ENCODE assay signal across 8 cellular contexts in the genomic region with DNA sequence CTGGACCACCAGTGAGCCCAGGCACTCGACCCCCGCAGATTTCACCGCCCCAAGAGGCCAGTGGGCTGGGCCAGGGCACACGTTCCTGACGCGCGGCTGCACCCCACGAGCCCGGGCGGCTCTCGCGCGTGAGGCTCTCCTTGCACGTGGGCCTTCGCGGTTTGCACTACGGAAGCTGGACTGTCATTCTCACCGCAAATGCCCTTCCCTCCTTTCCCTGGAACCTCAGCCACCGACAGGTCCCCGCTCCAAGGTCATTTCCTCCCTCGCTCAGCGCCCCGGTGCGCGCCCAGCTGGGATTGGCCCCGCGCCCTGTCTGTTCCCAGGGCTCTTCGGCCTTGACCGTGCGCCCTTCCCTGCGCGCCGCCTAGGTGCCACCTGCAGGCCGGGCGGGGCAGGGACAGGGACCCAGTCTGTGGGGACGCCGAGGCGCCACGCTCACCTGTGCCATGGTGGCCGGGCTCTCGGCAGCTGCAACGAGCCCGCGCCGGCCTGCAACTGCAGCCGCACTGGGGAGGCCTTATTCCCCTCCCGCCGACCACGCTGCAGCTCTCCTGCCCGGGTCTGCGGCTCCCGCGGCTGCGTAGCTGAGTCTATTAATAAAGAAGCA. TPM values are rescaled to one million over a fixed set of nuclear protein-coding genes. Genes with fewer than 3 reads are reported as not detected.
DNase-seq lines count a peak whose midpoint lies in the region; ATAC-seq lines count a peak whose summit lies in the region.

No MANE protein-coding gene starts in this region.

- peaks cover 32% of the 10 kb centered on the region for H3K4me1 Mint-ChIP-seq in activated T-cell treated with anti-CD3 and anti-CD28 coated beads, Interleukin-2, amount 50 U/mL, for 4 hours (ENCODE audit: low read depth)

- H3K4me3 Mint-ChIP-seq in activated T-cell treated with anti-CD3 and anti-CD28 coated beads, Interleukin-2, amount 50 U/mL, for 4 hours: peak overlapping the region; percentile 84

- no peaks in the 10 kb centered on the region for H3K36me3 Mint-ChIP-seq in activated T-cell treated with anti-CD3 and anti-CD28 coated beads, Interleukin-2, amount 50 U/mL, for 4 hours (ENCODE audit: insufficient read depth)

- intact Hi-C loops in posterior vena cava (cut with DNase I): no loop called here

- no peaks in the 10 kb centered on the region for H3K27me3 Mint-ChIP-seq in activated T-cell treated with anti-CD3 and anti-CD28 coated beads, Interleukin-2, amount 50 U/mL, for 4 hours (ENCODE audit: low read depth)

- H3K9me3 Mint-ChIP-seq in activated T-cell treated with anti-CD3 and anti-CD28 coated beads, Interleukin-2, amount 50 U/mL, for 4 hours: no peaks in the 10 kb centered on the region

- ATAC-seq in GM18520 (IDR thresholded peaks at IDR 0.05; ENCODE audit: unreplicated experiment) (peak; percentile 32), HG03342 (IDR thresholded peaks at IDR 0.05; ENCODE audit: unreplicated experiment) (peak; percentile 36), HG02938 (IDR thresholded peaks at IDR 0.05; ENCODE audit: unreplicated experiment) (no peak), HG02885 (IDR thresholded peaks at IDR 0.05; ENCODE audit: poor library complexity, unreplicated experiment) (no peak)
- ATAC-seq in activated T-cell treated with anti-CD3 and anti-CD28 coated beads, Interleukin-2, amount 50 U/mL, for 4 hours: peak; percentile 61

- DNase-seq in NOMO-1 treated with DMSO at 0.1 percent for 48 hours (lab: John Stamatoyannopoulos, UW; ENCODE audit: unreplicated experiment) (peak; percentile 72), glomerular visceral epithelial cell (ENCODE audit: extremely low spot score) (peak; percentile 54), posterior vena cava (ENCODE audit: low spot score) (peak; percentile 87)
- DNase-seq in activated T-cell treated with anti-CD3 and anti-CD28 coated beads, Interleukin-2, amount 50 U/mL, for 4 hours: peak; percentile 65

RNA-seq across cellular contexts. Expression of gene CPT1A, which starts 2.1 kb away (rescaled TPM):
- 10 to 100 TPM; 12.3 to 15.8 (median 14.2) TPM for total RNA-seq in activated T-cell treated with anti-CD3 and anti-CD28 coated beads, Interleukin-2, amount 50 U/mL, for 4 hours
- total RNA-seq in posterior vena cava: 100 to 1,000 TPM in 1 of 2 donors, 10 to 100 TPM in 1; 62.3 to 127 TPM

RNA-seq across cellular contexts. Expression of gene MRPL21, which starts 59.8 kb away (rescaled TPM):
- total RNA-seq in activated T-cell treated with anti-CD3 and anti-CD28 coated beads, Interleukin-2, amount 50 U/mL, for 4 hours: 100 to 1,000 TPM; 106 to 130 (median 122) TPM
- 10 to 100 TPM; 44.9 to 47.5 TPM for total RNA-seq in posterior vena cava

RNA-seq across cellular contexts. Expression of gene IGHMBP2, which starts 59.9 kb away (rescaled TPM):
- total RNA-seq in activated T-cell treated with anti-CD3 and anti-CD28 coated beads, Interleukin-2, amount 50 U/mL, for 4 hours: 10 to 100 TPM; 26.6 to 34.0 (median 29.6) TPM
- total RNA-seq in posterior vena cava: 10 to 100 TPM; 18.3 to 18.4 TPM

Comparison
In these comparisons a context has a peak if more than half of its experiments do, and no peak if none do; other contexts are left out.
1. ATAC-seq: peak in GM18520 (single experiment), HG03342 (single experiment) and activated T-cell treated with anti-CD3 and anti-CD28 coated beads, Interleukin-2, amount 50 U/mL, for 4 hours (2 of 2); none in HG02938 (single experiment) and HG02885 (single experiment).
2. Peak in every context shown above with its lines, with median percentiles within 50 percentile points of each other: DNase-seq.